ENCODE assay signal across 1 cellular context in the genomic region with DNA sequence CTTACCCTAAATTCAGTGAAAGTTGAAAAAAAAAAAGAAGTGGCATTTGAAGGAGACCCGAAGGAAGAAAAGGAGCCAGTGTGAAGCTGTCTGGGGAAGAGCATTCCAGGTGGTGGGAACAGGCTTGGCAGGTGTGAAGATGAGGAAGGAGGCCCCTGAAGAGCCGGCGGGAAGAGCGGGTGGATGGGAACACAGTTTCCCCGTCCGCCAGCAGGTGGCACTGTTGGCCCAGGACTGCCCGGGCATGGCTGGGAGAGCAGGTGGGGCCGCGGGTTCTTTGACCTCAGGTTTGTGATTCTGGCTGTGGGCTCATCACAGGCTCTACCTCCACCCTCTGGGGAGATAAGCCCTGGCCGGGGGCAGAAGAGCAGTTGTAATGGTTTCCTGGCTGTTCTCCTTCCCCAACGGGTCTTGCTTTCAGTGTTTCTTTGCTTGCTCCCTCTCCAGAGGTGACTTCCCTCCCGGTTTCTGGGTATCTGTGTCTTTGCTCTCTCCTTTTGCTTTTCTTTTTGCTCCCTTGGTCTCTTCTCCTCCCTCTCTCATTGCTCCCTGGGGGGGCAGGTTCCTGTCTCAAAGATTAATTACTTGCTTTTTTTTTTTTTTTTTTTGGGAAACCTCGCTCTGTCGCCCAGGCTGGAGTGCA.
TF ChIP-seq lines count a peak whose summit lies in the region.

No MANE protein-coding gene starts in this region.

TF ChIP-seq in SK-N-SH treated with all-trans-retinoic acid at 6 μM for 48 hours, 23 proteins besides CTCF, POLR2A, EP300 and RAD21 (continued from another document):
- TF ChIP-seq ESRRG (CRISPR knock-in tag; IDR thresholded peaks at IDR 0.05) (no peak), TCF4 (CRISPR knock-in tag; IDR thresholded peaks at IDR 0.05; ENCODE audit: borderline replicate concordance) (no peak), ARNTL (CRISPR knock-in tag; IDR thresholded peaks at IDR 0.05; ENCODE audit: borderline replicate concordance, low read depth) (no peak), BACH2 (CRISPR knock-in tag; IDR thresholded peaks at IDR 0.05; ENCODE audit: borderline replicate concordance) (no peak), ZNF8 (CRISPR knock-in tag; IDR thresholded peaks at IDR 0.05) (no peak), ZNF70 (CRISPR knock-in tag; IDR thresholded peaks at IDR 0.05) (no peak), TSHZ2 (CRISPR knock-in tag; IDR thresholded peaks at IDR 0.05) (no peak), ZFP30 (CRISPR knock-in tag; IDR thresholded peaks at IDR 0.05) (no peak)
TF ChIP-seq in SK-N-SH treated with all-trans-retinoic acid at 6 μM for 48 hours: peak in this region for 0.
